Comparison of ENCODE assay signal across 17 cellular contexts in genomic region chr3:189773056-189773455, GRCh38.
DNase-seq lines count a peak whose midpoint lies in the region; ATAC-seq and TF ChIP-seq lines count a peak whose summit lies in the region.
"Had no signal": no experiment of that assay in that cellular context is flagged by ENCODE, and none has a peak within 500 bp of the region (broad histone marks: within the 10 kb centered on the region; RNA-seq: fewer than 3 reads in every experiment).

No MANE protein-coding gene starts in this region.

- H3K4me1 ChIP-seq in testis = no peaks in the 10 kb centered on the region
- H3K4me1 ChIP-seq: right lobe of liver had no signal

- WGBS in testis, 2 donors = 73 to 74% methylated on average over 5 of the region's 5 CpGs

- no peaks in the 10 kb centered on the region for H3K36me3 Mint-ChIP-seq in natural killer cell treated with Interleukin-12 subunit alpha and Interleukin-12 subunit beta and Interleukin-15 and Interleukin-18, amount 100 ng/mL, for 72 hours
- H3K36me3 Mint-ChIP-seq in stimulated activated effector memory CD8-positive, alpha-beta T cell treated with anti-CD3 and anti-CD28 coated beads, Interleukin-12 subunit alpha, Interleukin-12 subunit beta, amount 100 ng/mL, for 72 hours = no peaks in the 10 kb centered on the region
- H3K36me3 Mint-ChIP-seq: CD8-positive, alpha-beta T cell had no signal

- H3K27ac ChIP-seq in testis = no peak overlapping the region
- H3K27ac ChIP-seq: right lobe of liver had no signal

- ATAC-seq in natural killer cell treated with Interleukin-12 subunit alpha and Interleukin-12 subunit beta and Interleukin-15 and Interleukin-18, amount 100 ng/mL, for 72 hours = no peak
- no peak for ATAC-seq in stimulated activated effector memory CD8-positive, alpha-beta T cell treated with anti-CD3 and anti-CD28 coated beads, Interleukin-12 subunit alpha, Interleukin-12 subunit beta, amount 100 ng/mL, for 72 hours
- ATAC-seq: activated CD8-positive, alpha-beta T cell treated with anti-CD3 and anti-CD28 coated beads for 36 hours; CD8-positive, alpha-beta T cell; HCT116 had no signal

- intact Hi-C loops in testis (cut with DNase I; ENCODE audit: low total_unique reads) = no loop called here

- H3K27me3 Mint-ChIP-seq in natural killer cell treated with Interleukin-12 subunit alpha and Interleukin-12 subunit beta and Interleukin-15 and Interleukin-18, amount 100 ng/mL, for 72 hours = no peaks in the 10 kb centered on the region

- H3K4me3 ChIP-seq in retinal pigment epithelial cell (ENCODE audit: low read length) (peak overlapping the region; percentile 23), testis (no peak overlapping the region)
- H3K4me3 ChIP-seq: right lobe of liver had no signal

- TF ChIP-seq CTCF in retinal pigment epithelial cell (conservative IDR thresholded peaks at IDR 0.05; ENCODE audit: low read depth, low read length) = no peak
- TF ChIP-seq CTCF in testis (IDR thresholded peaks at IDR 0.05) = no peak

- DNase-seq in EL = peak; percentile 57
- peak; percentile 64 for DNase-seq in NOMO-1 treated with DMSO at 0.1 percent for 48 hours (lab: John Stamatoyannopoulos, UW; ENCODE audit: unreplicated experiment)
- peak; percentile 5 for DNase-seq in fibroblast of gingiva (ENCODE audit: low read depth)
- peak; percentile 90 for DNase-seq in retinal pigment epithelial cell (ENCODE audit: low read depth)
- DNase-seq in natural killer cell treated with Interleukin-12 subunit alpha and Interleukin-12 subunit beta and Interleukin-15 and Interleukin-18, amount 100 ng/mL, for 72 hours (ENCODE audit: low spot score) = no peak
- no peak for DNase-seq in testis
- DNase-seq in T-helper 1 cell = no peak
- no peak for DNase-seq in stimulated activated effector memory CD8-positive, alpha-beta T cell treated with anti-CD3 and anti-CD28 coated beads, Interleukin-12 subunit alpha, Interleukin-12 subunit beta, amount 100 ng/mL, for 72 hours (ENCODE audit: low spot score in 2 of 2)
- DNase-seq: activated CD8-positive, alpha-beta T cell treated with anti-CD3 and anti-CD28 coated beads for 36 hours; activated gamma-delta T cell treated with Interleukin-2 at 50 U/mL for 16 hours; CD8-positive, alpha-beta T cell; NCI-H1417; right lobe of liver; RPMI8226; stimulated activated naive CD4-positive, alpha-beta T cell treated with Interleukin-2 at 50 U/mL for 16 hours had no signal

- no peaks in the 10 kb centered on the region for H3K9me3 ChIP-seq in testis
- H3K9me3 ChIP-seq: right lobe of liver had no signal

- no peaks in the 10 kb centered on the region for H3K27me3 ChIP-seq in testis
- H3K27me3 ChIP-seq: right lobe of liver had no signal

- H3K27ac Mint-ChIP-seq in natural killer cell treated with Interleukin-12 subunit alpha and Interleukin-12 subunit beta and Interleukin-15 and Interleukin-18, amount 100 ng/mL, for 72 hours = no peak overlapping the region
- H3K27ac Mint-ChIP-seq in stimulated activated effector memory CD8-positive, alpha-beta T cell treated with anti-CD3 and anti-CD28 coated beads, Interleukin-12 subunit alpha, Interleukin-12 subunit beta, amount 100 ng/mL, for 72 hours = no peak overlapping the region
- H3K27ac Mint-ChIP-seq: activated CD8-positive, alpha-beta T cell treated with anti-CD3 and anti-CD28 coated beads for 36 hours; CD8-positive, alpha-beta T cell had no signal

- TF ChIP-seq POLR2A in testis (IDR thresholded peaks at IDR 0.05) = no peak

- no peaks in the 10 kb centered on the region for H3K9me3 Mint-ChIP-seq in natural killer cell treated with Interleukin-12 subunit alpha and Interleukin-12 subunit beta and Interleukin-15 and Interleukin-18, amount 100 ng/mL, for 72 hours
- no peaks in the 10 kb centered on the region for H3K9me3 Mint-ChIP-seq in stimulated activated effector memory CD8-positive, alpha-beta T cell treated with anti-CD3 and anti-CD28 coated beads, Interleukin-12 subunit alpha, Interleukin-12 subunit beta, amount 100 ng/mL, for 72 hours
- H3K9me3 Mint-ChIP-seq: activated CD8-positive, alpha-beta T cell treated with anti-CD3 and anti-CD28 coated beads for 36 hours; CD8-positive, alpha-beta T cell; nephron had no signal

- no peaks in the 10 kb centered on the region for H3K36me3 ChIP-seq in testis (ENCODE audit: low read depth, missing control alignments)
- H3K36me3 ChIP-seq: right lobe of liver had no signal

- H3K4me1 Mint-ChIP-seq in natural killer cell treated with Interleukin-12 subunit alpha and Interleukin-12 subunit beta and Interleukin-15 and Interleukin-18, amount 100 ng/mL, for 72 hours (ENCODE audit: low read depth in 2 of 2) = no peaks in the 10 kb centered on the region
- no peaks in the 10 kb centered on the region for H3K4me1 Mint-ChIP-seq in stimulated activated effector memory CD8-positive, alpha-beta T cell treated with anti-CD3 and anti-CD28 coated beads, Interleukin-12 subunit alpha, Interleukin-12 subunit beta, amount 100 ng/mL, for 72 hours

- H3K4me3 Mint-ChIP-seq in natural killer cell treated with Interleukin-12 subunit alpha and Interleukin-12 subunit beta and Interleukin-15 and Interleukin-18, amount 100 ng/mL, for 72 hours = no peak overlapping the region
- H3K4me3 Mint-ChIP-seq in stimulated activated effector memory CD8-positive, alpha-beta T cell treated with anti-CD3 and anti-CD28 coated beads, Interleukin-12 subunit alpha, Interleukin-12 subunit beta, amount 100 ng/mL, for 72 hours = no peak overlapping the region
- H3K4me3 Mint-ChIP-seq: activated CD8-positive, alpha-beta T cell treated with anti-CD3 and anti-CD28 coated beads for 36 hours; CD8-positive, alpha-beta T cell; nephron had no signal

Comparison
In these comparisons a context has a peak if more than half of its experiments do, and no peak if none do; other contexts are left out.
1. DNase-seq: peak in EL (single experiment), NOMO-1 treated with DMSO at 0.1 percent for 48 hours (single experiment), fibroblast of gingiva (single experiment) and retinal pigment epithelial cell (single experiment); none in natural killer cell treated with Interleukin-12 subunit alpha and Interleukin-12 subunit beta and Interleukin-15 and Interleukin-18, amount 100 ng/mL, for 72 hours (single experiment), testis (single experiment), T-helper 1 cell (0 of 5) and stimulated activated effector memory CD8-positive, alpha-beta T cell treated with anti-CD3 and anti-CD28 coated beads, Interleukin-12 subunit alpha, Interleukin-12 subunit beta, amount 100 ng/mL, for 72 hours (0 of 2).